In genomic region chr14:101226603-101227425, GRCh38 we compare ENCODE assay signal across 1 cellular context.
A peak's percentile ranks its signal among the peaks of the same experiment; 100 is the strongest.
TF ChIP-seq lines count a peak whose summit lies in the region.

No MANE protein-coding gene starts in this region.

TF ChIP-seq in HepG2, 621 proteins besides CTCF, POLR2A, EP300 and RAD21 (continued from another document and continues in another):
- peak; percentile 81 for TF ChIP-seq HNF4G (IDR thresholded peaks at IDR 0.05; ENCODE audit: borderline replicate concordance, low read depth, low read length)
- peak; percentile 48; the same call in 1 of the 2 replicates for TF ChIP-seq HNF4G (CRISPR knock-in tag; IDR thresholded peaks at IDR 0.05; ENCODE audit: borderline replicate concordance, low read depth)
- TF ChIP-seq ZGPAT (CRISPR knock-in tag; IDR thresholded peaks at IDR 0.05) = peak; percentile 75; the same call in 1 of the 2 replicates
- TF ChIP-seq TGIF2 (CRISPR knock-in tag; IDR thresholded peaks at IDR 0.05) = no peak
- TF ChIP-seq ZNF766 (CRISPR knock-in tag; IDR thresholded peaks at IDR 0.05; ENCODE audit: borderline replicate concordance) = no peak
- TF ChIP-seq SOX6 (IDR thresholded peaks at IDR 0.05) = no peak
- peak; percentile 79 for TF ChIP-seq SOX6 (CRISPR knock-in tag; IDR thresholded peaks at IDR 0.05)
- TF ChIP-seq HNF4A (CRISPR knock-in tag; IDR thresholded peaks at IDR 0.05) = peak; percentile 97
- TF ChIP-seq, protein P1, sequence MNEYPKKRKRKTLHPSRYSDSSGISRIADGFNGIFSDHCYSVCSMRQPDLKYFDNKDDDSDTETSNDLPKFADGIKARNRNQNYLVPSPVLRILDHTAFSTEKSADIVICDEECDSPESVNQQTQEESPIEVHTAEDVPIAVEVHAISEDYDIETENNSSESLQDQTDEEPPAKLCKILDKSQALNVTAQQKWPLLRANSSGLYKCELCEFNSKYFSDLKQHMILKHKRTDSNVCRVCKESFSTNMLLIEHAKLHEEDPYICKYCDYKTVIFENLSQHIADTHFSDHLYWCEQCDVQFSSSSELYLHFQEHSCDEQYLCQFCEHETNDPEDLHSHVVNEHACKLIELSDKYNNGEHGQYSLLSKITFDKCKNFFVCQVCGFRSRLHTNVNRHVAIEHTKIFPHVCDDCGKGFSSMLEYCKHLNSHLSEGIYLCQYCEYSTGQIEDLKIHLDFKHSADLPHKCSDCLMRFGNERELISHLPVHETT (CRISPR knock-in tag; conservative IDR thresholded peaks at IDR 0.05) = no peak
- peak; percentile 86 for TF ChIP-seq TEAD3 (CRISPR knock-in tag; optimal IDR thresholded peaks at IDR 0.05; ENCODE audit: borderline replicate concordance)
- TF ChIP-seq PHF21A (CRISPR knock-in tag; IDR thresholded peaks at IDR 0.05) = peak; percentile 66
- TF ChIP-seq ZMYM3 (CRISPR knock-in tag; IDR thresholded peaks at IDR 0.05) = 0 out of 2 replicates have a peak, but pooled peaks have one; percentile 24
- TF ChIP-seq, protein P2, sequence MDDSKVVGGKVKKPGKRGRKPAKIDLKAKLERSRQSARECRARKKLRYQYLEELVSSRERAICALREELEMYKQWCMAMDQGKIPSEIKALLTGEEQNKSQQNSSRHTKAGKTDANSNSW (CRISPR knock-in tag; IDR thresholded peaks at IDR 0.05; ENCODE audit: borderline replicate concordance) = no peak
- no peak for TF ChIP-seq ZKSCAN8 (CRISPR knock-in tag; IDR thresholded peaks at IDR 0.05; ENCODE audit: borderline replicate concordance)
- no peak for TF ChIP-seq NR2C2 (CRISPR knock-in tag; IDR thresholded peaks at IDR 0.05; ENCODE audit: borderline replicate concordance)
- TF ChIP-seq STAG1 (CRISPR knock-in tag; IDR thresholded peaks at IDR 0.05) = no peak
- TF ChIP-seq, protein P3, sequence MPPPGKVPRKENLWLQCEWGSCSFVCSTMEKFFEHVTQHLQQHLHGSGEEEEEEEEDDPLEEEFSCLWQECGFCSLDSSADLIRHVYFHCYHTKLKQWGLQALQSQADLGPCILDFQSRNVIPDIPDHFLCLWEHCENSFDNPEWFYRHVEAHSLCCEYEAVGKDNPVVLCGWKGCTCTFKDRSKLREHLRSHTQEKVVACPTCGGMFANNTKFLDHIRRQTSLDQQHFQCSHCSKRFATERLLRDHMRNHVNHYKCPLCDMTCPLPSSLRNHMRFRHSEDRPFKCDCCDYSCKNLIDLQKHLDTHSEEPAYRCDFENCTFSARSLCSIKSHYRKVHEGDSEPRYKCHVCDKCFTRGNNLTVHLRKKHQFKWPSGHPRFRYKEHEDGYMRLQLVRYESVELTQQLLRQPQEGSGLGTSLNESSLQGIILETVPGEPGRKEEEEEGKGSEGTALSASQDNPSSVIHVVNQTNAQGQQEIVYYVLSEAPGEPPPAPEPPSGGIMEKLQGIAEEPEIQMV (CRISPR knock-in tag; IDR thresholded peaks at IDR 0.05; ENCODE audit: low read depth) = no peak
- TF ChIP-seq SALL1 (CRISPR knock-in tag; IDR thresholded peaks at IDR 0.05) = peak; percentile 91
- peak; percentile 83; the same call in 1 of the 2 replicates for TF ChIP-seq TBX2 (CRISPR knock-in tag; IDR thresholded peaks at IDR 0.05; ENCODE audit: borderline replicate concordance)
- TF ChIP-seq ZNF564 (CRISPR knock-in tag; IDR thresholded peaks at IDR 0.05) = 0 out of 2 replicates have a peak, but pooled peaks have one; percentile 20
- no peak for TF ChIP-seq ZNF713 (CRISPR knock-in tag; IDR thresholded peaks at IDR 0.05)
- no peak for TF ChIP-seq IKZF4 (CRISPR knock-in tag; IDR thresholded peaks at IDR 0.05; ENCODE audit: borderline replicate concordance, low read depth, not compliant biosample characterization)
- no peak for TF ChIP-seq NBN (conservative IDR thresholded peaks at IDR 0.05)
- TF ChIP-seq KAT8 (CRISPR knock-in tag; IDR thresholded peaks at IDR 0.05) = peak; percentile 45; the same call in 1 of the 2 replicates
- no peak for TF ChIP-seq TMF1 (CRISPR knock-in tag; IDR thresholded peaks at IDR 0.05; ENCODE audit: low read depth)
- TF ChIP-seq SKI (IDR thresholded peaks at IDR 0.05; ENCODE audit: partially characterized antibody) = peak; percentile 97
- no peak for TF ChIP-seq FOSL1 (CRISPR knock-in tag; IDR thresholded peaks at IDR 0.05; ENCODE audit: borderline replicate concordance)
- peak; percentile 52; the same call in 1 of the 2 replicates for TF ChIP-seq SAP130 (CRISPR knock-in tag; IDR thresholded peaks at IDR 0.05; ENCODE audit: low read depth)
- no peak for TF ChIP-seq ZNF367 (CRISPR knock-in tag; IDR thresholded peaks at IDR 0.05; ENCODE audit: borderline replicate concordance)
- TF ChIP-seq MAF1 (CRISPR knock-in tag; IDR thresholded peaks at IDR 0.05; ENCODE audit: borderline replicate concordance) = no peak
- peak; percentile 86 for TF ChIP-seq FOXA3 (CRISPR knock-in tag; IDR thresholded peaks at IDR 0.05)
- TF ChIP-seq ZHX1 (CRISPR knock-in tag; IDR thresholded peaks at IDR 0.05; ENCODE audit: low read depth) = no peak; the same call in 1 of the 2 replicates
- TF ChIP-seq SMARCE1 (IDR thresholded peaks at IDR 0.05; ENCODE audit: borderline replicate concordance) = no peak
- 0 out of 2 replicates have a peak, but pooled peaks have one; percentile 60 for TF ChIP-seq SAFB2 (CRISPR knock-in tag; IDR thresholded peaks at IDR 0.05; ENCODE audit: borderline replicate concordance, low read depth)
- no peak for TF ChIP-seq KDM2A (CRISPR knock-in tag; IDR thresholded peaks at IDR 0.05; ENCODE audit: borderline replicate concordance, low read depth)
- TF ChIP-seq RORA (CRISPR knock-in tag; IDR thresholded peaks at IDR 0.05) = no peak
- TF ChIP-seq CAMTA2 (CRISPR knock-in tag; IDR thresholded peaks at IDR 0.05; ENCODE audit: borderline replicate concordance) = no peak
- no peak for TF ChIP-seq ZFP82 (CRISPR knock-in tag; IDR thresholded peaks at IDR 0.05; ENCODE audit: borderline replicate concordance)
- TF ChIP-seq TBX3 (IDR thresholded peaks at IDR 0.05; ENCODE audit: borderline replicate concordance) = no peak
- peak; percentile 84 for TF ChIP-seq MED1 (CRISPR knock-in tag; IDR thresholded peaks at IDR 0.05)
- TF ChIP-seq STAT6 (CRISPR knock-in tag; IDR thresholded peaks at IDR 0.05; ENCODE audit: borderline replicate concordance) = no peak
- peak; percentile 91 for TF ChIP-seq RXRA (CRISPR knock-in tag; IDR thresholded peaks at IDR 0.05)
- TF ChIP-seq ZNF331 (CRISPR knock-in tag; IDR thresholded peaks at IDR 0.05) = peak; percentile 59; the same call in 1 of the 2 replicates
- TF ChIP-seq NR1H2 (CRISPR knock-in tag; IDR thresholded peaks at IDR 0.05; ENCODE audit: borderline replicate concordance, low read depth) = no peak
- TF ChIP-seq IRF2 (CRISPR knock-in tag; IDR thresholded peaks at IDR 0.05) = peak; percentile 73
- TF ChIP-seq RELA (CRISPR knock-in tag; IDR thresholded peaks at IDR 0.05) = no peak
- TF ChIP-seq, protein P4, sequence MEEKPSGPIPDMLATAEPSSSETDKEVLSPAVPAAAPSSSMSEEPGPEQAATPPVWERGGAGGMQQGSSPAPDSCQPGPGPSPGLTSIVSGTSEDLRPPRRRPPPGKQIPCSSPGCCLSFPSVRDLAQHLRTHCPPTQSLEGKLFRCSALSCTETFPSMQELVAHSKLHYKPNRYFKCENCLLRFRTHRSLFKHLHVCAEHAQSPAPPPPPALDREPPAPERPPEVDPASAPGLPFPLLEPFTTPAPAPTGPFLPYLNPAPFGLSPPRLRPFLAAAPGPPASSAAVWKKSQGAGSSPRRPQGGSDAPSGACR (CRISPR knock-in tag; IDR thresholded peaks at IDR 0.05) = no peak
- TF ChIP-seq, protein P5, sequence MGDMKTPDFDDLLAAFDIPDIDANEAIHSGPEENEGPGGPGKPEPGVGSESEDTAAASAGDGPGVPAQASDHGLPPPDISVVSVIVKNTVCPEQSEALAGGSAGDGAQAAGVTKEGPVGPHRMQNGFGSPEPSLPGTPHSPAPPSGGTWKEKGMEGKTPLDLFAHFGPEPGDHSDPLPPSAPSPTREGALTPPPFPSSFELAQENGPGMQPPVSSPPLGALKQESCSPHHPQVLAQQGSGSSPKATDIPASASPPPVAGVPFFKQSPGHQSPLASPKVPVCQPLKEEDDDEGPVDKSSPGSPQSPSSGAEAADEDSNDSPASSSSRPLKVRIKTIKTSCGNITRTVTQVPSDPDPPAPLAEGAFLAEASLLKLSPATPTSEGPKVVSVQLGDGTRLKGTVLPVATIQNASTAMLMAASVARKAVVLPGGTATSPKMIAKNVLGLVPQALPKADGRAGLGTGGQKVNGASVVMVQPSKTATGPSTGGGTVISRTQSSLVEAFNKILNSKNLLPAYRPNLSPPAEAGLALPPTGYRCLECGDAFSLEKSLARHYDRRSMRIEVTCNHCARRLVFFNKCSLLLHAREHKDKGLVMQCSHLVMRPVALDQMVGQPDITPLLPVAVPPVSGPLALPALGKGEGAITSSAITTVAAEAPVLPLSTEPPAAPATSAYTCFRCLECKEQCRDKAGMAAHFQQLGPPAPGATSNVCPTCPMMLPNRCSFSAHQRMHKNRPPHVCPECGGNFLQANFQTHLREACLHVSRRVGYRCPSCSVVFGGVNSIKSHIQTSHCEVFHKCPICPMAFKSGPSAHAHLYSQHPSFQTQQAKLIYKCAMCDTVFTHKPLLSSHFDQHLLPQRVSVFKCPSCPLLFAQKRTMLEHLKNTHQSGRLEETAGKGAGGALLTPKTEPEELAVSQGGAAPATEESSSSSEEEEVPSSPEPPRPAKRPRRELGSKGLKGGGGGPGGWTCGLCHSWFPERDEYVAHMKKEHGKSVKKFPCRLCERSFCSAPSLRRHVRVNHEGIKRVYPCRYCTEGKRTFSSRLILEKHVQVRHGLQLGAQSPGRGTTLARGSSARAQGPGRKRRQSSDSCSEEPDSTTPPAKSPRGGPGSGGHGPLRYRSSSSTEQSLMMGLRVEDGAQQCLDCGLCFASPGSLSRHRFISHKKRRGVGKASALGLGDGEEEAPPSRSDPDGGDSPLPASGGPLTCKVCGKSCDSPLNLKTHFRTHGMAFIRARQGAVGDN (CRISPR knock-in tag; IDR thresholded peaks at IDR 0.05) = peak; percentile 78
- TF ChIP-seq MTF1 (CRISPR knock-in tag; IDR thresholded peaks at IDR 0.05) = no peak
- TF ChIP-seq, protein P6, sequence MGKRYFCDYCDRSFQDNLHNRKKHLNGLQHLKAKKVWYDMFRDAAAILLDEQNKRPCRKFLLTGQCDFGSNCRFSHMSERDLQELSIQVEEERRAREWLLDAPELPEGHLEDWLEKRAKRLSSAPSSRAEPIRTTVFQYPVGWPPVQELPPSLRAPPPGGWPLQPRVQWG (CRISPR knock-in tag; IDR thresholded peaks at IDR 0.05; ENCODE audit: borderline replicate concordance, low read depth) = no peak
- TF ChIP-seq, protein P7, sequence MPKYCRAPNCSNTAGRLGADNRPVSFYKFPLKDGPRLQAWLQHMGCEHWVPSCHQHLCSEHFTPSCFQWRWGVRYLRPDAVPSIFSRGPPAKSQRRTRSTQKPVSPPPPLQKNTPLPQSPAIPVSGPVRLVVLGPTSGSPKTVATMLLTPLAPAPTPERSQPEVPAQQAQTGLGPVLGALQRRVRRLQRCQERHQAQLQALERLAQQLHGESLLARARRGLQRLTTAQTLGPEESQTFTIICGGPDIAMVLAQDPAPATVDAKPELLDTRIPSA (CRISPR knock-in tag; IDR thresholded peaks at IDR 0.05; ENCODE audit: borderline replicate concordance) = no peak
- TF ChIP-seq ZNF468 (CRISPR knock-in tag; IDR thresholded peaks at IDR 0.05) = no peak
